Comparison of ENCODE assay signal across 23 cellular contexts in genomic region chr16:56710181-56710737, GRCh38. TPM values are rescaled to one million over a fixed set of nuclear protein-coding genes. Genes with fewer than 3 reads are reported as not detected.
DNase-seq lines count a peak whose midpoint lies in the region; ATAC-seq lines count a peak whose summit lies in the region.
"Had no signal": no experiment of that assay in that cellular context is flagged by ENCODE, and none has a peak within 500 bp of the region (broad histone marks: within the 10 kb centered on the region; RNA-seq: fewer than 3 reads in every experiment).

No MANE protein-coding gene starts in this region.

- CTCF ChIA-PET in activated CD8-positive, alpha-beta memory T cell treated with anti-CD3 and anti-CD28 coated beads, Interleukin-2, amount 10 ng/mL, durations not matched to agents 7 days and 5 days (lab: Charles Lee) = interaction anchor here (1.2 to 2.0 kb wide), 2 partner anchors 8 to 19 kb away, joined by 3 to 8 read pairs; no protein-coding TSS in a partner anchor

- H3K4me3 ChIP-seq in GM23248 = no peak overlapping the region
- H3K4me3 ChIP-seq: breast epithelium, coronary artery, uterus had no signal

- no peak overlapping the region for H3K4me2 ChIP-seq in GM23248 (ENCODE audit: unreplicated experiment)

- no peak overlapping the region for H3K9ac ChIP-seq in GM23248

- no peak for ATAC-seq in activated CD8-positive, alpha-beta memory T cell treated with anti-CD3 and anti-CD28 coated beads, Interleukin-2, amount 10 ng/mL, durations not matched to agents 7 days and 5 days
- peak; percentile 22 for ATAC-seq in stimulated activated naive CD8-positive, alpha-beta T cell treated with anti-CD3 and anti-CD28 coated beads, Interleukin-15, Interleukin-2, amounts not matched to agents 100 U/mL and 50 U/mL, for 24 hours

- peak overlapping the region; percentile 93 for H3K27ac Mint-ChIP-seq in activated CD8-positive, alpha-beta memory T cell treated with anti-CD3 and anti-CD28 coated beads, Interleukin-2, amount 10 ng/mL, durations not matched to agents 7 days and 5 days
- H3K27ac Mint-ChIP-seq in activated naive CD8-positive, alpha-beta T cell treated with anti-CD3 and anti-CD28 coated beads for 36 hours = peak overlapping the region; percentile 97
- H3K27ac Mint-ChIP-seq: activated B cell treated with CpG ODN at 0.5 μM for 24 hours; activated T-helper 2 cell treated with anti-CD3 and anti-CD28 coated beads, Interferon-gamma antibody, Interleukin-2, Interleukin-4, amounts not matched to agents 10 μg/mL and 5 μg/mL and 100 μg/mL, durations not matched to agents 14 hours and 24 hours and 36 hours; H9 had no signal

- peaks cover 4% of the 10 kb centered on the region for H3K36me3 Mint-ChIP-seq in activated CD8-positive, alpha-beta memory T cell treated with anti-CD3 and anti-CD28 coated beads, Interleukin-2, amount 10 ng/mL, durations not matched to agents 7 days and 5 days
- H3K36me3 Mint-ChIP-seq in activated naive CD8-positive, alpha-beta T cell treated with anti-CD3 and anti-CD28 coated beads for 36 hours = no peaks in the 10 kb centered on the region

- H3K9me3 ChIP-seq in GM23248 (ENCODE audit: low read depth) = no peaks in the 10 kb centered on the region
- H3K9me3 ChIP-seq: breast epithelium, uterus had no signal

- no peak for DNase-seq in activated CD8-positive, alpha-beta memory T cell treated with anti-CD3 and anti-CD28 coated beads, Interleukin-2, amount 10 ng/mL, durations not matched to agents 7 days and 5 days
- no peak for DNase-seq in activated CD8-positive, alpha-beta memory T cell treated with anti-CD3 and anti-CD28 coated beads for 24 hours
- no peak for DNase-seq in activated naive CD8-positive, alpha-beta T cell treated with anti-CD3 and anti-CD28 coated beads for 36 hours
- DNase-seq in stimulated activated naive CD8-positive, alpha-beta T cell treated with anti-CD3 and anti-CD28 coated beads, Interleukin-15, Interleukin-2, amounts not matched to agents 100 U/mL and 50 U/mL, for 24 hours = no peak
- DNase-seq in GM23248 (no peak), NOMO-1 treated with DMSO at 0.1 percent for 48 hours (lab: John Stamatoyannopoulos, UW; ENCODE audit: unreplicated experiment) (no peak)
- DNase-seq: activated B cell treated with CpG ODN at 0.5 μM for 24 hours; Calu3; H9; Karpas-422; kidney glomerular epithelial cell; NCI-H1092; NCI-H510A; retina; stimulated activated CD4-positive, alpha-beta T cell treated with anti-CD3 and anti-CD28 coated beads, Interleukin-12 subunit alpha, Interleukin-12 subunit beta, amount 100 ng/mL, for 4 hours; T-helper 2 cell; uterus had no signal

- no peaks in the 10 kb centered on the region for H3K27me3 Mint-ChIP-seq in activated CD8-positive, alpha-beta memory T cell treated with anti-CD3 and anti-CD28 coated beads, Interleukin-2, amount 10 ng/mL, durations not matched to agents 7 days and 5 days
- no peaks in the 10 kb centered on the region for H3K27me3 Mint-ChIP-seq in activated naive CD8-positive, alpha-beta T cell treated with anti-CD3 and anti-CD28 coated beads for 36 hours

- H3K4me1 Mint-ChIP-seq in activated CD8-positive, alpha-beta memory T cell treated with anti-CD3 and anti-CD28 coated beads, Interleukin-2, amount 10 ng/mL, durations not matched to agents 7 days and 5 days = peaks cover 44% of the 10 kb centered on the region
- peaks cover 42% of the 10 kb centered on the region for H3K4me1 Mint-ChIP-seq in activated naive CD8-positive, alpha-beta T cell treated with anti-CD3 and anti-CD28 coated beads for 36 hours
- H3K4me1 Mint-ChIP-seq: activated B cell treated with CpG ODN at 0.5 μM for 24 hours had no signal

- H3K27ac ChIP-seq in GM23248 = no peak overlapping the region
- H3K27ac ChIP-seq: breast epithelium, coronary artery, uterus had no signal

- in situ Hi-C loops in GM23248 (cut with MboI) = no loop called here

- no peaks in the 10 kb centered on the region for H3F3A ChIP-seq in GM23248 (ENCODE audit: insufficient read depth)

- H3K4me1 ChIP-seq in GM23248 (ENCODE audit: insufficient read depth) = no peaks in the 10 kb centered on the region
- H3K4me1 ChIP-seq: breast epithelium, uterus had no signal

- H3K27me3 ChIP-seq in GM23248 (replicated peaks; ENCODE audit: insufficient read depth) = no peaks in the 10 kb centered on the region
- H3K27me3 ChIP-seq: breast epithelium, uterus had no signal

- H3K9me2 ChIP-seq in GM23248 (ENCODE audit: insufficient read depth) = no peaks in the 10 kb centered on the region

- 91 to 95% methylated on average over 3 of the region's 3 CpGs for WGBS in GM23248 (ENCODE audit: low coverage in 1 of 2, low lambda C conversion rate in 2 of 2, missing lambda C conversion rate in 2 of 2), 2 experiments

- H2AFZ ChIP-seq in GM23248 = no peak overlapping the region

- no peaks in the 10 kb centered on the region for H3K79me2 ChIP-seq in GM23248 (ENCODE audit: insufficient read depth)

- H4K20me1 ChIP-seq in GM23248 (ENCODE audit: insufficient read depth) = no peaks in the 10 kb centered on the region

- no peaks in the 10 kb centered on the region for H3K36me3 ChIP-seq in GM23248 (ENCODE audit: low read depth)
- H3K36me3 ChIP-seq: breast epithelium, uterus had no signal

- H3K4me3 Mint-ChIP-seq in activated CD8-positive, alpha-beta memory T cell treated with anti-CD3 and anti-CD28 coated beads, Interleukin-2, amount 10 ng/mL, durations not matched to agents 7 days and 5 days = peak overlapping the region; percentile 85
- H3K4me3 Mint-ChIP-seq in activated naive CD8-positive, alpha-beta T cell treated with anti-CD3 and anti-CD28 coated beads for 36 hours = peak overlapping the region; percentile 73
- H3K4me3 Mint-ChIP-seq: activated B cell treated with CpG ODN at 0.5 μM for 24 hours, H9 had no signal

- H3K9me3 Mint-ChIP-seq in activated CD8-positive, alpha-beta memory T cell treated with anti-CD3 and anti-CD28 coated beads, Interleukin-2, amount 10 ng/mL, durations not matched to agents 7 days and 5 days (ENCODE audit: low read depth) = no peaks in the 10 kb centered on the region
- peaks cover 3% of the 10 kb centered on the region for H3K9me3 Mint-ChIP-seq in activated naive CD8-positive, alpha-beta T cell treated with anti-CD3 and anti-CD28 coated beads for 36 hours
- H3K9me3 Mint-ChIP-seq: activated B cell treated with CpG ODN at 0.5 μM for 24 hours; activated T-helper 2 cell treated with anti-CD3 and anti-CD28 coated beads, Interferon-gamma antibody, Interleukin-2, Interleukin-4, amounts not matched to agents 10 μg/mL and 5 μg/mL and 100 μg/mL, durations not matched to agents 14 hours and 24 hours and 36 hours had no signal

RNA-seq across cellular contexts. Expression of gene NUP93, which starts 19.7 kb away (rescaled TPM):
- total RNA-seq in activated CD8-positive, alpha-beta memory T cell treated with anti-CD3 and anti-CD28 coated beads, Interleukin-2, amount 10 ng/mL, durations not matched to agents 7 days and 5 days = 100 to 1,000 TPM; 126 to 129 TPM
- 100 to 1,000 TPM; 153 to 172 TPM for total RNA-seq in activated naive CD8-positive, alpha-beta T cell treated with anti-CD3 and anti-CD28 coated beads for 36 hours
- 40.3 and 47.1 TPM in 2 replicates for total RNA-seq in GM23248 (2014; rRNA removed; shearing (Covaris generic))
- 49.6 and 51.2 TPM in 2 replicates for polyA plus RNA-seq in GM23248 (2016; fragmentation: Nextera tagmentation; extraction: Ambion mirVana)

RNA-seq across cellular contexts. Expression of gene MT1X, which starts 28.0 kb away (rescaled TPM):
- total RNA-seq in activated CD8-positive, alpha-beta memory T cell treated with anti-CD3 and anti-CD28 coated beads, Interleukin-2, amount 10 ng/mL, durations not matched to agents 7 days and 5 days = 10 to 100 TPM; 34.2 to 39.5 TPM
- total RNA-seq in activated naive CD8-positive, alpha-beta T cell treated with anti-CD3 and anti-CD28 coated beads for 36 hours = 10 to 100 TPM; 71.4 to 72.3 TPM
- total RNA-seq in GM23248 (2014; rRNA removed; shearing (Covaris generic)) = 26.2 and 113 TPM in 2 replicates
- 126 and 146 TPM in 2 replicates for polyA plus RNA-seq in GM23248 (2016; fragmentation: Nextera tagmentation; extraction: Ambion mirVana)

RNA-seq across cellular contexts. Expression of gene MT1H, which starts 40.6 kb away (rescaled TPM):
- not detected for total RNA-seq in activated CD8-positive, alpha-beta memory T cell treated with anti-CD3 and anti-CD28 coated beads, Interleukin-2, amount 10 ng/mL, durations not matched to agents 7 days and 5 days
- total RNA-seq in activated naive CD8-positive, alpha-beta T cell treated with anti-CD3 and anti-CD28 coated beads for 36 hours = 1 to 10 TPM; 2.3 to 3.3 TPM
- total RNA-seq in GM23248 (2014; rRNA removed; shearing (Covaris generic)) = not detected in 2 replicates
- not detected in 2 replicates for polyA plus RNA-seq in GM23248 (2016; fragmentation: Nextera tagmentation; extraction: Ambion mirVana)
- total RNA-seq: A172; activated T-helper 2 cell treated with anti-CD3 and anti-CD28 coated beads, Interferon-gamma antibody, Interleukin-2, Interleukin-4, amounts not matched to agents 10 μg/mL and 5 μg/mL and 100 μg/mL, durations not matched to agents 14 hours and 24 hours and 36 hours; breast epithelium; Calu3; HT1080; lung microvascular endothelial cell; uterus had no signal

RNA-seq across cellular contexts. Expression of gene MT1G, which starts 42.4 kb away (rescaled TPM):
- 1 to 10 TPM; 2.8 to 3.4 TPM for total RNA-seq in activated CD8-positive, alpha-beta memory T cell treated with anti-CD3 and anti-CD28 coated beads, Interleukin-2, amount 10 ng/mL, durations not matched to agents 7 days and 5 days
- 10 to 100 TPM; 35.8 to 41.8 TPM for total RNA-seq in activated naive CD8-positive, alpha-beta T cell treated with anti-CD3 and anti-CD28 coated beads for 36 hours
- not detected in 2 replicates for total RNA-seq in GM23248 (2014; rRNA removed; shearing (Covaris generic))
- 3.3 and 4.4 TPM in 2 replicates for polyA plus RNA-seq in GM23248 (2016; fragmentation: Nextera tagmentation; extraction: Ambion mirVana)
- total RNA-seq: A172, Calu3, lung microvascular endothelial cell had no signal

RNA-seq across cellular contexts. Expression of gene MT1F, which starts 52.5 kb away (rescaled TPM):
- total RNA-seq in activated CD8-positive, alpha-beta memory T cell treated with anti-CD3 and anti-CD28 coated beads, Interleukin-2, amount 10 ng/mL, durations not matched to agents 7 days and 5 days = 10 to 100 TPM; 11.4 to 20.6 TPM
- total RNA-seq in activated naive CD8-positive, alpha-beta T cell treated with anti-CD3 and anti-CD28 coated beads for 36 hours = 10 to 100 TPM; 13.1 to 13.2 TPM
- 1.1 TPM in 1 of 2 replicates, not detected in the other for total RNA-seq in GM23248 (2014; rRNA removed; shearing (Covaris generic))
- polyA plus RNA-seq in GM23248 (2016; fragmentation: Nextera tagmentation; extraction: Ambion mirVana) = 4.5 and 5.4 TPM in 2 replicates
- total RNA-seq: A172, HT1080 had no signal
